1 cellular context compared by ENCODE assay signal in the genomic region with DNA sequence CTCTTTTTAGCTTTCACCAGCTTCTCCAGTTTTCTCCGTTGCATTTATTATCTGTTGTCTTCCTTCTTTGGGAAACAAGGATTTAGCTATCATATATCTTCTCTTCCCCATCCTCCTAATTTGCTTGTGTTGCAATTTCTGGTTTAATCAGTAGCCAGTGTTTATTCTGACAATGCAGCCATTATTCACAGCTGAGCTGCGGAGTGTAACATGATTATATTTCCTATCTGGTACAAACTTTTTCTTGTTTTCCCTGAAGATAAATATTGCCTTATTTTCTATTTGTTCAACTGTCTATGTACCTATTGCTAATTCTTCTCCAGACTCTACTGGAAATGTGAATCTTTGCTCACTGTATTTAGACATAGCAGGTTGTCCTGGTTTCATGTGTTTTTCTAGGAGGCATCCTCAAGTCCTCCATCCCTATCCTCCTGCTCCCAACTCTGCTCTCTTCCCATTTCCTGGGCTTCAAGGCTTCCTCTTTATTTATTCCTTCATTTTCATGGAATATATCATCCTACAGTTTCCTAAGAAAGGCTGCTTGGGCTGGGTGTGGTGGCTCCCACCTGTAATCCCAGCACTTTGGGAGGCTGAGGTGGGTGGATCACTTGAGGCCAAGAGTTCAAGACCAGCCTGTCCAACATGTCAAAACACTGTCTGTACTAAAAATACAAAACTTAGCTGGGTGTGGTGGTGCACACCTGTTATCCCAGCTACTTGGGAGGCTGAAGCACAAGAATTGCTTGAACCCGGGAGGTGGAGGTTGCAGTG.
TF ChIP-seq lines count a peak whose summit lies in the region.

No MANE protein-coding gene starts in this region.

TF ChIP-seq in HepG2, 621 proteins besides CTCF, POLR2A, EP300 and RAD21 (continued from another document and continues in another):
- TF ChIP-seq, protein P1, sequence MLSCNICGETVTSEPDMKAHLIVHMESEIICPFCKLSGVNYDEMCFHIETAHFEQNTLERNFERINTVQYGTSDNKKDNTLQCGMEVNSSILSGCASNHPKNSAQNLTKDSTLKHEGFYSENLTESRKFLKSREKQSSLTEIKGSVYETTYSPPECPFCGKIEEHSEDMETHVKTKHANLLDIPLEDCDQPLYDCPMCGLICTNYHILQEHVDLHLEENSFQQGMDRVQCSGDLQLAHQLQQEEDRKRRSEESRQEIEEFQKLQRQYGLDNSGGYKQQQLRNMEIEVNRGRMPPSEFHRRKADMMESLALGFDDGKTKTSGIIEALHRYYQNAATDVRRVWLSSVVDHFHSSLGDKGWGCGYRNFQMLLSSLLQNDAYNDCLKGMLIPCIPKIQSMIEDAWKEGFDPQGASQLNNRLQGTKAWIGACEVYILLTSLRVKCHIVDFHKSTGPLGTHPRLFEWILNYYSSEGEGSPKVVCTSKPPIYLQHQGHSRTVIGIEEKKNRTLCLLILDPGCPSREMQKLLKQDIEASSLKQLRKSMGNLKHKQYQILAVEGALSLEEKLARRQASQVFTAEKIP (CRISPR knock-in tag; IDR thresholded peaks at IDR 0.05; ENCODE audit: borderline replicate concordance): no peak
- TF ChIP-seq, protein P2, sequence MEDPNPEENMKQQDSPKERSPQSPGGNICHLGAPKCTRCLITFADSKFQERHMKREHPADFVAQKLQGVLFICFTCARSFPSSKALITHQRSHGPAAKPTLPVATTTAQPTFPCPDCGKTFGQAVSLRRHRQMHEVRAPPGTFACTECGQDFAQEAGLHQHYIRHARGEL (CRISPR knock-in tag; IDR thresholded peaks at IDR 0.05): no peak
- TF ChIP-seq, protein P3, sequence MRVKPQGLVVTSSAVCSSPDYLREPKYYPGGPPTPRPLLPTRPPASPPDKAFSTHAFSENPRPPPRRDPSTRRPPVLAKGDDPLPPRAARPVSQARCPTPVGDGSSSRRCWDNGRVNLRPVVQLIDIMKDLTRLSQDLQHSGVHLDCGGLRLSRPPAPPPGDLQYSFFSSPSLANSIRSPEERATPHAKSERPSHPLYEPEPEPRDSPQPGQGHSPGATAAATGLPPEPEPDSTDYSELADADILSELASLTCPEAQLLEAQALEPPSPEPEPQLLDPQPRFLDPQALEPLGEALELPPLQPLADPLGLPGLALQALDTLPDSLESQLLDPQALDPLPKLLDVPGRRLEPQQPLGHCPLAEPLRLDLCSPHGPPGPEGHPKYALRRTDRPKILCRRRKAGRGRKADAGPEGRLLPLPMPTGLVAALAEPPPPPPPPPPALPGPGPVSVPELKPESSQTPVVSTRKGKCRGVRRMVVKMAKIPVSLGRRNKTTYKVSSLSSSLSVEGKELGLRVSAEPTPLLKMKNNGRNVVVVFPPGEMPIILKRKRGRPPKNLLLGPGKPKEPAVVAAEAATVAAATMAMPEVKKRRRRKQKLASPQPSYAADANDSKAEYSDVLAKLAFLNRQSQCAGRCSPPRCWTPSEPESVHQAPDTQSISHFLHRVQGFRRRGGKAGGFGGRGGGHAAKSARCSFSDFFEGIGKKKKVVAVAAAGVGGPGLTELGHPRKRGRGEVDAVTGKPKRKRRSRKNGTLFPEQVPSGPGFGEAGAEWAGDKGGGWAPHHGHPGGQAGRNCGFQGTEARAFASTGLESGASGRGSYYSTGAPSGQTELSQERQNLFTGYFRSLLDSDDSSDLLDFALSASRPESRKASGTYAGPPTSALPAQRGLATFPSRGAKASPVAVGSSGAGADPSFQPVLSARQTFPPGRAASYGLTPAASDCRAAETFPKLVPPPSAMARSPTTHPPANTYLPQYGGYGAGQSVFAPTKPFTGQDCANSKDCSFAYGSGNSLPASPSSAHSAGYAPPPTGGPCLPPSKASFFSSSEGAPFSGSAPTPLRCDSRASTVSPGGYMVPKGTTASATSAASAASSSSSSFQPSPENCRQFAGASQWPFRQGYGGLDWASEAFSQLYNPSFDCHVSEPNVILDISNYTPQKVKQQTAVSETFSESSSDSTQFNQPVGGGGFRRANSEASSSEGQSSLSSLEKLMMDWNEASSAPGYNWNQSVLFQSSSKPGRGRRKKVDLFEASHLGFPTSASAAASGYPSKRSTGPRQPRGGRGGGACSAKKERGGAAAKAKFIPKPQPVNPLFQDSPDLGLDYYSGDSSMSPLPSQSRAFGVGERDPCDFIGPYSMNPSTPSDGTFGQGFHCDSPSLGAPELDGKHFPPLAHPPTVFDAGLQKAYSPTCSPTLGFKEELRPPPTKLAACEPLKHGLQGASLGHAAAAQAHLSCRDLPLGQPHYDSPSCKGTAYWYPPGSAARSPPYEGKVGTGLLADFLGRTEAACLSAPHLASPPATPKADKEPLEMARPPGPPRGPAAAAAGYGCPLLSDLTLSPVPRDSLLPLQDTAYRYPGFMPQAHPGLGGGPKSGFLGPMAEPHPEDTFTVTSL (CRISPR knock-in tag; IDR thresholded peaks at IDR 0.05; ENCODE audit: borderline replicate concordance): peak; percentile 92; the same call in 1 of the 2 replicates
- TF ChIP-seq ZNF326 (CRISPR knock-in tag; IDR thresholded peaks at IDR 0.05; ENCODE audit: borderline replicate concordance) (no peak), MEIS1 (CRISPR knock-in tag; IDR thresholded peaks at IDR 0.05; ENCODE audit: borderline replicate concordance) (peak; percentile 39; the same call in 1 of the 2 replicates), ZNF30 (CRISPR knock-in tag; IDR thresholded peaks at IDR 0.05) (no peak), ZNF589 (CRISPR knock-in tag; conservative IDR thresholded peaks at IDR 0.05) (no peak), ZNF234 (CRISPR knock-in tag; conservative IDR thresholded peaks at IDR 0.05) (no peak), PHF21A (CRISPR knock-in tag; IDR thresholded peaks at IDR 0.05) (peak; percentile 92), ARID2 (CRISPR knock-in tag; IDR thresholded peaks at IDR 0.05; ENCODE audit: borderline replicate concordance) (no peak), TOE1 (CRISPR knock-in tag; IDR thresholded peaks at IDR 0.05) (peak; percentile 75; the same call in 1 of the 2 replicates), ARNTL (CRISPR knock-in tag; IDR thresholded peaks at IDR 0.05) (peak; percentile 48; the same call in 1 of the 2 replicates), SMAD3 (CRISPR knock-in tag; IDR thresholded peaks at IDR 0.05) (peak; percentile 84; the same call in 1 of the 2 replicates), KLF11 (CRISPR knock-in tag; IDR thresholded peaks at IDR 0.05) (no peak), IRF2 (CRISPR knock-in tag; IDR thresholded peaks at IDR 0.05) (peak; percentile 72; the same call in 1 of the 2 replicates), ZNF775 (CRISPR knock-in tag; IDR thresholded peaks at IDR 0.05; ENCODE audit: borderline replicate concordance) (no peak), CHCHD3 (CRISPR knock-in tag; IDR thresholded peaks at IDR 0.05) (no peak), GABPB1 (CRISPR knock-in tag; IDR thresholded peaks at IDR 0.05) (no peak), SALL1 (CRISPR knock-in tag; IDR thresholded peaks at IDR 0.05) (peak; percentile 32; the same call in 1 of the 2 replicates), ZFP36L2 (CRISPR knock-in tag; IDR thresholded peaks at IDR 0.05) (no peak), NFE2L1 (CRISPR knock-in tag; IDR thresholded peaks at IDR 0.05; ENCODE audit: borderline replicate concordance) (no peak), TGIF2 (CRISPR knock-in tag; IDR thresholded peaks at IDR 0.05) (0 out of 2 replicates have a peak, but pooled peaks have one; percentile 40), ZNF547 (CRISPR knock-in tag; IDR thresholded peaks at IDR 0.05) (no peak), ZNF720 (CRISPR knock-in tag; IDR thresholded peaks at IDR 0.05) (no peak), MTA3 (CRISPR knock-in tag; IDR thresholded peaks at IDR 0.05) (no peak)
- TF ChIP-seq, protein P4, sequence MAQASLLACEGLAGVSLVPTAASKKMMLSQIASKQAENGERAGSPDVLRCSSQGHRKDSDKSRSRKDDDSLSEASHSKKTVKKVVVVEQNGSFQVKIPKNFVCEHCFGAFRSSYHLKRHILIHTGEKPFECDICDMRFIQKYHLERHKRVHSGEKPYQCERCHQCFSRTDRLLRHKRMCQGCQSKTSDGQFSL (CRISPR knock-in tag; IDR thresholded peaks at IDR 0.05): no peak
- TF ChIP-seq, protein P5, sequence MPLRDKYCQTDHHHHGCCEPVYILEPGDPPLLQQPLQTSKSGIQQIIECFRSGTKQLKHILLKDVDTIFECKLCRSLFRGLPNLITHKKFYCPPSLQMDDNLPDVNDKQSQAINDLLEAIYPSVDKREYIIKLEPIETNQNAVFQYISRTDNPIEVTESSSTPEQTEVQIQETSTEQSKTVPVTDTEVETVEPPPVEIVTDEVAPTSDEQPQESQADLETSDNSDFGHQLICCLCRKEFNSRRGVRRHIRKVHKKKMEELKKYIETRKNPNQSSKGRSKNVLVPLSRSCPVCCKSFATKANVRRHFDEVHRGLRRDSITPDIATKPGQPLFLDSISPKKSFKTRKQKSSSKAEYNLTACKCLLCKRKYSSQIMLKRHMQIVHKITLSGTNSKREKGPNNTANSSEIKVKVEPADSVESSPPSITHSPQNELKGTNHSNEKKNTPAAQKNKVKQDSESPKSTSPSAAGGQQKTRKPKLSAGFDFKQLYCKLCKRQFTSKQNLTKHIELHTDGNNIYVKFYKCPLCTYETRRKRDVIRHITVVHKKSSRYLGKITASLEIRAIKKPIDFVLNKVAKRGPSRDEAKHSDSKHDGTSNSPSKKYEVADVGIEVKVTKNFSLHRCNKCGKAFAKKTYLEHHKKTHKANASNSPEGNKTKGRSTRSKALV (CRISPR knock-in tag; IDR thresholded peaks at IDR 0.05): no peak
- TF ChIP-seq, protein P6, sequence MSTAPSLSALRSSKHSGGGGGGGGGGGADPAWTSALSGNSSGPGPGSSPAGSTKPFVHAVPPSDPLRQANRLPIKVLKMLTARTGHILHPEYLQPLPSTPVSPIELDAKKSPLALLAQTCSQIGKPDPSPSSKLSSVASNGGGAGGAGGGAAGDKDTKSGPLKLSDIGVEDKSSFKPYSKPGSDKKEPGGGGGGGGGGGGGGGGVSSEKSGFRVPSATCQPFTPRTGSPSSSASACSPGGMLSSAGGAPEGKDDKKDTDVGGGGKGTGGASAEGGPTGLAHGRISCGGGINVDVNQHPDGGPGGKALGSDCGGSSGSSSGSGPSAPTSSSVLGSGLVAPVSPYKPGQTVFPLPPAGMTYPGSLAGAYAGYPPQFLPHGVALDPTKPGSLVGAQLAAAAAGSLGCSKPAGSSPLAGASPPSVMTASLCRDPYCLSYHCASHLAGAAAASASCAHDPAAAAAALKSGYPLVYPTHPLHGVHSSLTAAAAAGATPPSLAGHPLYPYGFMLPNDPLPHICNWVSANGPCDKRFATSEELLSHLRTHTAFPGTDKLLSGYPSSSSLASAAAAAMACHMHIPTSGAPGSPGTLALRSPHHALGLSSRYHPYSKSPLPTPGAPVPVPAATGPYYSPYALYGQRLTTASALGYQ (CRISPR knock-in tag; IDR thresholded peaks at IDR 0.05): peak; percentile 87; the same call in 1 of the 2 replicates
- TF ChIP-seq, protein P7, sequence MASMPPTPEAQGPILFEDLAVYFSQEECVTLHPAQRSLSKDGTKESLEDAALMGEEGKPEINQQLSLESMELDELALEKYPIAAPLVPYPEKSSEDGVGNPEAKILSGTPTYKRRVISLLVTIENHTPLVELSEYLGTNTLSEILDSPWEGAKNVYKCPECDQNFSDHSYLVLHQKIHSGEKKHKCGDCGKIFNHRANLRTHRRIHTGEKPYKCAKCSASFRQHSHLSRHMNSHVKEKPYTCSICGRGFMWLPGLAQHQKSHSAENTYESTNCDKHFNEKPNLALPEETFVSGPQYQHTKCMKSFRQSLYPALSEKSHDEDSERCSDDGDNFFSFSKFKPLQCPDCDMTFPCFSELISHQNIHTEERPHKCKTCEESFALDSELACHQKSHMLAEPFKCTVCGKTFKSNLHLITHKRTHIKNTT (CRISPR knock-in tag; IDR thresholded peaks at IDR 0.05): no peak
- TF ChIP-seq, protein P8, sequence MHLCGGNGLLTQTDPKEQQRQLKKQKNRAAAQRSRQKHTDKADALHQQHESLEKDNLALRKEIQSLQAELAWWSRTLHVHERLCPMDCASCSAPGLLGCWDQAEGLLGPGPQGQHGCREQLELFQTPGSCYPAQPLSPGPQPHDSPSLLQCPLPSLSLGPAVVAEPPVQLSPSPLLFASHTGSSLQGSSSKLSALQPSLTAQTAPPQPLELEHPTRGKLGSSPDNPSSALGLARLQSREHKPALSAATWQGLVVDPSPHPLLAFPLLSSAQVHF (CRISPR knock-in tag; IDR thresholded peaks at IDR 0.05): no peak
- TF ChIP-seq, protein P9, sequence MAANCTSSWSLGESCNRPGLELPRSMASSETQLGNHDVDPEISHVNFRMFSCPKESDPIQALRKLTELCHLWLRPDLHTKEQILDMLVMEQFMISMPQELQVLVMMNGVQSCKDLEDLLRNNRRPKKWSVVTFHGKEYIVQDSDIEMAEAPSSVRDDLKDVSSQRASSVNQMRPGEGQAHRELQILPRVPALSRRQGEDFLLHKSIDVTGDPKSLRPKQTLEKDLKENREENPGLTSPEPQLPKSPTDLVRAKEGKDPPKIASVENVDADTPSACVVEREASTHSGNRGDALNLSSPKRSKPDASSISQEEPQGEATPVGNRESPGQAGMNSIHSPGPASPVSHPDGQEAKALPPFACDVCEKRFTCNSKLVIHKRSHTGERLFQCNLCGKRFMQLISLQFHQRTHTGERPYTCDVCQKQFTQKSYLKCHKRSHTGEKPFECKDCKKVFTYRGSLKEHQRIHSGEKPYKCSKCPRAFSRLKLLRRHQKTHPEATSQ (CRISPR knock-in tag; IDR thresholded peaks at IDR 0.05; ENCODE audit: borderline replicate concordance): no peak
- TF ChIP-seq, protein P10, sequence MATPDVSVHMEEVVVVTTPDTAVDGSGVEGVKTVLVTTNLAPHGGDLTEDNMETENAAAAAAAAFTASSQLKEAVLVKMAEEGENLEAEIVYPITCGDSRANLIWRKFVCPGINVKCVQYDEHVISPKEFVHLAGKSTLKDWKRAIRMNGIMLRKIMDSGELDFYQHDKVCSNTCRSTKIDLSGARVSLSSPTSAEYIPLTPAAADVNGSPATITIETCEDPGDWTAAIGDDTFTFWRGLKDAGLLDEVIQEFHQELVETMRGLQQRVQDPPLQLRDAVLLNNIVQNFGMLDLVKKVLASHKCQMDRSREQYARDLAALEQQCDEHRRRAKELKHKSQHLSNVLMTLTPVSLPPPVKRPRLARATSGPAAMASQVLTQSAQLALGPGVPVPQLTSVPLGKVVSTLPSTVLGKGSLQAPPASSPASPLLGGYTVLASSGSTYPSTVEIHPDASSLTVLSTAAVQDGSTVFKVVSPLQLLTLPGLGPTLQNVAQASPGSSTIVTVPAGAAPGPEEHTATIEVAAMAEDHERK (CRISPR knock-in tag; IDR thresholded peaks at IDR 0.05; ENCODE audit: low read depth): 0 out of 2 replicates have a peak, but pooled peaks have one; percentile 5
